ENCODE assay signal across 1 cellular context in genomic region chr21:14685568-14685967, GRCh38.
A peak's percentile ranks its signal among the peaks of the same experiment; 100 is the strongest.
TF ChIP-seq lines count a peak whose summit lies in the region.

No MANE protein-coding gene starts in this region.

TF ChIP-seq in GM12878, 131 proteins besides CTCF, POLR2A, EP300 and RAD21 (continued from another document):
- TF ChIP-seq ZBTB4 (CRISPR knock-in tag; IDR thresholded peaks at IDR 0.05) (no peak), POLR2AphosphoS2 (IDR thresholded peaks at IDR 0.05; ENCODE audit: low read depth, low read length) (no peak), SRF (IDR thresholded peaks at IDR 0.05; ENCODE audit: low read depth in 2 of 2, low read length in 2 of 2) (no peak), STAT3 (IDR thresholded peaks at IDR 0.05; ENCODE audit: low read depth, low read length) (no peak), REST (IDR thresholded peaks at IDR 0.05; ENCODE audit: low read depth, low read length) (no peak), ZNF207 (IDR thresholded peaks at IDR 0.05; ENCODE audit: borderline replicate concordance) (no peak), RFX5 (IDR thresholded peaks at IDR 0.05; ENCODE audit: low read depth, low read length) (no peak), ZNF217 (IDR thresholded peaks at IDR 0.05) (no peak), RAD51 (IDR thresholded peaks at IDR 0.05) (peak; percentile 74), MEF2A (IDR thresholded peaks at IDR 0.05; ENCODE audit: insufficient read depth, low read depth, low read length) (peak; percentile 76; the same call in 1 of the 2 replicates), SPI1 (IDR thresholded peaks at IDR 0.05; ENCODE audit: borderline replicate concordance, insufficient read depth, low read depth, low read length) (peak; percentile 85), POLR2AphosphoS5 (IDR thresholded peaks at IDR 0.05; ENCODE audit: low read length) (no peak), CUX1 (IDR thresholded peaks at IDR 0.05; ENCODE audit: insufficient replicate concordance, low read depth, low read length) (peak; percentile 60), ZNF384 (IDR thresholded peaks at IDR 0.05; ENCODE audit: borderline replicate concordance, low read depth, low read length) (no peak), PAX8 (IDR thresholded peaks at IDR 0.05) (0 out of 2 replicates have a peak, but pooled peaks have one; percentile 56), HDAC2 (IDR thresholded peaks at IDR 0.05) (no peak), BACH1 (IDR thresholded peaks at IDR 0.05; ENCODE audit: borderline replicate concordance) (no peak), SMC3 (IDR thresholded peaks at IDR 0.05; ENCODE audit: borderline replicate concordance, low read length) (no peak), CEBPB (IDR thresholded peaks at IDR 0.05; ENCODE audit: borderline replicate concordance in 1 of 2, low read depth in 2 of 2, low read length in 2 of 2) (no peak), SMAD5 (IDR thresholded peaks at IDR 0.05; ENCODE audit: low read depth) (no peak), SMARCA5 (IDR thresholded peaks at IDR 0.05) (no peak), KDM1A (IDR thresholded peaks at IDR 0.05; ENCODE audit: borderline replicate concordance) (no peak), GABPA (IDR thresholded peaks at IDR 0.05; ENCODE audit: low read depth) (no peak), BCL11A (IDR thresholded peaks at IDR 0.05; ENCODE audit: low read depth, low read length) (no peak), MEF2B (IDR thresholded peaks at IDR 0.05; ENCODE audit: partially characterized antibody, poor library complexity, severe bottlenecking) (peak; percentile 54), FOXK2 (IDR thresholded peaks at IDR 0.05) (no peak), EED (IDR thresholded peaks at IDR 0.05; ENCODE audit: low read depth) (no peak), PML (IDR thresholded peaks at IDR 0.05; ENCODE audit: low read length) (no peak; the same call in 1 of the 2 replicates), POU2F2 (IDR thresholded peaks at IDR 0.05; ENCODE audit: borderline replicate concordance, low read depth, low read length) (no peak), FOXM1 (IDR thresholded peaks at IDR 0.05; ENCODE audit: low read depth, low read length) (no peak), JUNB (IDR thresholded peaks at IDR 0.05) (peak; percentile 5; the same call in 1 of the 2 replicates), SP1 (IDR thresholded peaks at IDR 0.05; ENCODE audit: low read depth, low read length) (no peak), PAX5 (IDR thresholded peaks at IDR 0.05; ENCODE audit: borderline replicate concordance, low read depth, low read length) (no peak), MTA2 (IDR thresholded peaks at IDR 0.05; ENCODE audit: low read depth) (peak; percentile 45; the same call in 1 of the 2 replicates), NFIC (IDR thresholded peaks at IDR 0.05; ENCODE audit: low read depth, low read length) (peak; percentile 42; the same call in 1 of the 2 replicates)
- TF ChIP-seq, protein P1, sequence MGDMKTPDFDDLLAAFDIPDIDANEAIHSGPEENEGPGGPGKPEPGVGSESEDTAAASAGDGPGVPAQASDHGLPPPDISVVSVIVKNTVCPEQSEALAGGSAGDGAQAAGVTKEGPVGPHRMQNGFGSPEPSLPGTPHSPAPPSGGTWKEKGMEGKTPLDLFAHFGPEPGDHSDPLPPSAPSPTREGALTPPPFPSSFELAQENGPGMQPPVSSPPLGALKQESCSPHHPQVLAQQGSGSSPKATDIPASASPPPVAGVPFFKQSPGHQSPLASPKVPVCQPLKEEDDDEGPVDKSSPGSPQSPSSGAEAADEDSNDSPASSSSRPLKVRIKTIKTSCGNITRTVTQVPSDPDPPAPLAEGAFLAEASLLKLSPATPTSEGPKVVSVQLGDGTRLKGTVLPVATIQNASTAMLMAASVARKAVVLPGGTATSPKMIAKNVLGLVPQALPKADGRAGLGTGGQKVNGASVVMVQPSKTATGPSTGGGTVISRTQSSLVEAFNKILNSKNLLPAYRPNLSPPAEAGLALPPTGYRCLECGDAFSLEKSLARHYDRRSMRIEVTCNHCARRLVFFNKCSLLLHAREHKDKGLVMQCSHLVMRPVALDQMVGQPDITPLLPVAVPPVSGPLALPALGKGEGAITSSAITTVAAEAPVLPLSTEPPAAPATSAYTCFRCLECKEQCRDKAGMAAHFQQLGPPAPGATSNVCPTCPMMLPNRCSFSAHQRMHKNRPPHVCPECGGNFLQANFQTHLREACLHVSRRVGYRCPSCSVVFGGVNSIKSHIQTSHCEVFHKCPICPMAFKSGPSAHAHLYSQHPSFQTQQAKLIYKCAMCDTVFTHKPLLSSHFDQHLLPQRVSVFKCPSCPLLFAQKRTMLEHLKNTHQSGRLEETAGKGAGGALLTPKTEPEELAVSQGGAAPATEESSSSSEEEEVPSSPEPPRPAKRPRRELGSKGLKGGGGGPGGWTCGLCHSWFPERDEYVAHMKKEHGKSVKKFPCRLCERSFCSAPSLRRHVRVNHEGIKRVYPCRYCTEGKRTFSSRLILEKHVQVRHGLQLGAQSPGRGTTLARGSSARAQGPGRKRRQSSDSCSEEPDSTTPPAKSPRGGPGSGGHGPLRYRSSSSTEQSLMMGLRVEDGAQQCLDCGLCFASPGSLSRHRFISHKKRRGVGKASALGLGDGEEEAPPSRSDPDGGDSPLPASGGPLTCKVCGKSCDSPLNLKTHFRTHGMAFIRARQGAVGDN (IDR thresholded peaks at IDR 0.05): peak; percentile 95
- TF ChIP-seq, protein P2, sequence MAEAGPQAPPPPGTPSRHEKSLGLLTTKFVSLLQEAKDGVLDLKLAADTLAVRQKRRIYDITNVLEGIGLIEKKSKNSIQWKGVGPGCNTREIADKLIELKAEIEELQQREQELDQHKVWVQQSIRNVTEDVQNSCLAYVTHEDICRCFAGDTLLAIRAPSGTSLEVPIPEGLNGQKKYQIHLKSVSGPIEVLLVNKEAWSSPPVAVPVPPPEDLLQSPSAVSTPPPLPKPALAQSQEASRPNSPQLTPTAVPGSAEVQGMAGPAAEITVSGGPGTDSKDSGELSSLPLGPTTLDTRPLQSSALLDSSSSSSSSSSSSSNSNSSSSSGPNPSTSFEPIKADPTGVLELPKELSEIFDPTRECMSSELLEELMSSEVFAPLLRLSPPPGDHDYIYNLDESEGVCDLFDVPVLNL (IDR thresholded peaks at IDR 0.05; ENCODE audit: low read depth, low read length): no peak
- TF ChIP-seq, protein P3, sequence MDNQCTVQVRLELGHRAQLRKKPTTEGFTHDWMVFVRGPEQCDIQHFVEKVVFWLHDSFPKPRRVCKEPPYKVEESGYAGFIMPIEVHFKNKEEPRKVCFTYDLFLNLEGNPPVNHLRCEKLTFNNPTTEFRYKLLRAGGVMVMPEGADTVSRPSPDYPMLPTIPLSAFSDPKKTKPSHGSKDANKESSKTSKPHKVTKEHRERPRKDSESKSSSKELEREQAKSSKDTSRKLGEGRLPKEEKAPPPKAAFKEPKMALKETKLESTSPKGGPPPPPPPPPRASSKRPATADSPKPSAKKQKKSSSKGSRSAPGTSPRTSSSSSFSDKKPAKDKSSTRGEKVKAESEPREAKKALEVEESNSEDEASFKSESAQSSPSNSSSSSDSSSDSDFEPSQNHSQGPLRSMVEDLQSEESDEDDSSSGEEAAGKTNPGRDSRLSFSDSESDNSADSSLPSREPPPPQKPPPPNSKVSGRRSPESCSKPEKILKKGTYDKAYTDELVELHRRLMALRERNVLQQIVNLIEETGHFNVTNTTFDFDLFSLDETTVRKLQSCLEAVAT (IDR thresholded peaks at IDR 0.05): no peak
- TF ChIP-seq, protein P4, sequence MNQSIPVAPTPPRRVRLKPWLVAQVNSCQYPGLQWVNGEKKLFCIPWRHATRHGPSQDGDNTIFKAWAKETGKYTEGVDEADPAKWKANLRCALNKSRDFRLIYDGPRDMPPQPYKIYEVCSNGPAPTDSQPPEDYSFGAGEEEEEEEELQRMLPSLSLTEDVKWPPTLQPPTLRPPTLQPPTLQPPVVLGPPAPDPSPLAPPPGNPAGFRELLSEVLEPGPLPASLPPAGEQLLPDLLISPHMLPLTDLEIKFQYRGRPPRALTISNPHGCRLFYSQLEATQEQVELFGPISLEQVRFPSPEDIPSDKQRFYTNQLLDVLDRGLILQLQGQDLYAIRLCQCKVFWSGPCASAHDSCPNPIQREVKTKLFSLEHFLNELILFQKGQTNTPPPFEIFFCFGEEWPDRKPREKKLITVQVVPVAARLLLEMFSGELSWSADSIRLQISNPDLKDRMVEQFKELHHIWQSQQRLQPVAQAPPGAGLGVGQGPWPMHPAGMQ (IDR thresholded peaks at IDR 0.05; ENCODE audit: borderline replicate concordance): no peak
